ENCODE assay signal across 21 cellular contexts in the genomic region with DNA sequence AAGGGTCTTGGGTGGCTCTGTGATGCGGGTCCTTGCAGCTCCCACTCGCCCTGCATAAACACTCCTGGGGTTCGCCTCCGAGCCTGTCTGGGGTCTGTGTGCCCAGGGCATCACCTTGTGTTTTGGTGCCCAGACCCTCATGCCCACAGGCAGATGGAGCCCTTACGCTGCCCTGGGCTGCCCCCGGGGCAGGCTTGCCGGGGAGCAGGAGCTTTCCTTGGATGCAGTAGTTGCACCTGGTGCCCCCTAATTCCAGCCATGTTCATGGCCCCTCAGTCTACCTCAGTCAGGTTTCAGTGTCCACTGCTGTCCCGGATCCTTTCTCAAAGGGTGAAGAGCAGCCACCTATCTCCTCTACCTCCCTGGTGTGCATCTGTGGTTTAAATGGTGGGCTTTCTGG.
"Had no signal": no experiment of that assay in that cellular context is flagged by ENCODE, and none has a peak within 500 bp of the region (broad histone marks: within the 10 kb centered on the region; RNA-seq: fewer than 3 reads in every experiment).

No MANE protein-coding gene starts in this region.

- H3K4me3 Mint-ChIP-seq: immature natural killer cell, mesothelial cell of epicardium had no signal

- H3K36me3 ChIP-seq: esophagus muscularis mucosa, gastroesophageal sphincter, heart left ventricle, left ventricle myocardium inferior, lower lobe of right lung had no signal

- H2AFZ ChIP-seq: hepatocyte had no signal

- H3K27me3 ChIP-seq: dorsolateral prefrontal cortex, esophagus muscularis mucosa, foreskin keratinocyte, gastroesophageal sphincter, heart left ventricle, hepatocyte had no signal

- H3K4me2 ChIP-seq: hepatocyte had no signal

- H3K27ac Mint-ChIP-seq: immature natural killer cell, mesothelial cell of epicardium had no signal

- ATAC-seq: foreskin keratinocyte, gastroesophageal sphincter, heart left ventricle, left colon, left lobe of liver, mucosa of descending colon had no signal

- H3K4me1 ChIP-seq: esophagus muscularis mucosa, foreskin keratinocyte, gastroesophageal sphincter, heart left ventricle, left ventricle myocardium inferior, lower lobe of right lung had no signal

- H3K4me3 ChIP-seq: coronary artery, dorsolateral prefrontal cortex, esophagus muscularis mucosa, gastroesophageal sphincter, heart left ventricle, hepatocyte, left ventricle myocardium inferior, lower lobe of right lung, mucosa of descending colon had no signal

- H3K27ac ChIP-seq: coronary artery, dorsolateral prefrontal cortex, esophagus muscularis mucosa, foreskin keratinocyte, gastroesophageal sphincter, heart left ventricle, hepatocyte, left ventricle myocardium inferior, lower lobe of right lung had no signal

- H3K4me1 Mint-ChIP-seq: immature natural killer cell, mesothelial cell of epicardium had no signal

- DNase-seq: dermis blood vessel endothelial cell; dorsolateral prefrontal cortex; effector CD4-positive, alpha-beta T cell; effector memory CD4-positive, alpha-beta T cell; foreskin keratinocyte; heart left ventricle; hypothalamus; immature natural killer cell; islet precursor cell; kidney glomerular epithelial cell; left colon; left ventricle myocardium inferior; lower lobe of right lung; mesenchymal stem cell; mucosa of descending colon had no signal
